In genomic region chr22:40181323-40181722, GRCh38 we compare ENCODE assay signal across 18 cellular contexts. TPM values are rescaled to one million over a fixed set of nuclear protein-coding genes. Genes with fewer than 3 reads are reported as not detected.
A peak's percentile ranks its signal among the peaks of the same experiment; 100 is the strongest.
DNase-seq lines count a peak whose midpoint lies in the region; ATAC-seq and TF ChIP-seq lines count a peak whose summit lies in the region.
"Had no signal": no experiment of that assay in that cellular context is flagged by ENCODE, and none has a peak within 500 bp of the region (broad histone marks: within the 10 kb centered on the region; RNA-seq: fewer than 3 reads in every experiment).

No MANE protein-coding gene starts in this region.

- TF ChIP-seq CTCF in left ventricle myocardium inferior (IDR thresholded peaks at IDR 0.05; ENCODE audit: borderline replicate concordance) (no peak), endodermal cell (conservative IDR thresholded peaks at IDR 0.05) (no peak)

- no peak overlapping the region for H3K27ac Mint-ChIP-seq in endodermal cell
- H3K27ac Mint-ChIP-seq in naive thymus-derived CD8-positive, alpha-beta T cell, result peak overlapping the region in 6 of 10 donors; percentile 12 to 94 (median 73)
- H3K27ac Mint-ChIP-seq: T-helper 1 cell treated with Interleukin-12 subunit alpha and Interleukin-12 subunit beta and Interleukin-4 antibody, amounts not matched to agents 30 μg/mL and 1 μg/mL, for 36 hours had no signal

- peaks cover 97% of the 10 kb centered on the region for H3K4me1 ChIP-seq in left ventricle myocardium inferior
- H3K4me1 ChIP-seq in endodermal cell (ENCODE audit: control insufficient read depth, insufficient read depth, low read length), result peaks cover 23% of the 10 kb centered on the region

- H3K9me3 ChIP-seq in left ventricle myocardium inferior (replicated peaks) (no peaks in the 10 kb centered on the region), endodermal cell (ENCODE audit: control insufficient read depth, low read length) (no peaks in the 10 kb centered on the region)
- H3K9me3 ChIP-seq: adrenal gland, tibial artery had no signal

- WGBS in endodermal cell (ENCODE audit: insufficient coverage in 1 of 2, insufficient read length in 1 of 2), 2 experiments, result 88 to 95% methylated on average over 3 of the region's 3 CpGs

- H3K9ac ChIP-seq in endodermal cell (ENCODE audit: extremely low read depth, low read length, poor library complexity, severe bottlenecking), result no peak overlapping the region
- H3K9ac ChIP-seq: KMS-11 had no signal

- no peak for ATAC-seq in Right ventricle myocardium inferior
- ATAC-seq in naive thymus-derived CD8-positive, alpha-beta T cell, result no peak
- ATAC-seq in HG03108 (IDR thresholded peaks at IDR 0.05; ENCODE audit: unreplicated experiment), result no peak

- DNase-seq in left ventricle myocardium inferior (no peak), Right ventricle myocardium inferior (ENCODE audit: missing footprints) (no peak), endodermal cell (no peak), ecto neural progenitor cell (ENCODE audit: low spot score) (no peak), SKM-1 treated with dmso at 0.1 percent for 144 hours (lab: John Stamatoyannopoulos, UW; ENCODE audit: unreplicated experiment) (no peak), SHP77 (lab: John Stamatoyannopoulos, UW) (no peak)
- DNase-seq in naive thymus-derived CD8-positive, alpha-beta T cell, result no peak
- DNase-seq: activated CD4-positive, CD25-positive, alpha-beta regulatory T cell; adrenal gland; CD8-positive, alpha-beta memory T cell; NCI-H1105 treated with DMSO at 0.1 percent for 48 hours; NCI-H774; stimulated activated CD4-positive, alpha-beta T cell treated with anti-CD3 and anti-CD28 coated beads, Interleukin-4, amount 100 ng/mL, for 24 hours; stimulated activated CD8-positive, alpha-beta memory T cell treated with anti-CD3 and anti-CD28 coated beads, Interleukin-4, amount 100 ng/mL, for 48 hours; tibial artery had no signal

- peak overlapping the region; percentile 93 for H3K27ac ChIP-seq in left ventricle myocardium inferior (replicated peaks)
- no peak overlapping the region for H3K27ac ChIP-seq in endodermal cell (ENCODE audit: low read depth, low read length)
- H3K27ac ChIP-seq: adrenal gland, KMS-11, tibial artery had no signal

- H3K36me3 ChIP-seq in left ventricle myocardium inferior, result no peaks in the 10 kb centered on the region
- H3K36me3 ChIP-seq in endodermal cell (ENCODE audit: control insufficient read depth, insufficient read depth, low read length), result no peaks in the 10 kb centered on the region
- H3K36me3 ChIP-seq: adrenal gland, tibial artery had no signal

- peaks cover 64% of the 10 kb centered on the region for H3K4me1 Mint-ChIP-seq in endodermal cell
- peaks cover 55 to 89% (median 82%) of the 10 kb centered on the region in 4 donors for H3K4me1 Mint-ChIP-seq in naive thymus-derived CD8-positive, alpha-beta T cell

- H3K27me3 ChIP-seq in left ventricle myocardium inferior (ENCODE audit: low read depth) (no peaks in the 10 kb centered on the region), endodermal cell (ENCODE audit: control insufficient read depth, insufficient read depth, low read length, poor library complexity, severe bottlenecking) (no peaks in the 10 kb centered on the region)
- H3K27me3 ChIP-seq: adrenal gland, tibial artery had no signal

- H3K9me3 Mint-ChIP-seq in endodermal cell, result peaks cover 5% of the 10 kb centered on the region
- H3K9me3 Mint-ChIP-seq in naive thymus-derived CD8-positive, alpha-beta T cell, result no peaks in the 10 kb centered on the region
- H3K9me3 Mint-ChIP-seq: CD8-positive, alpha-beta memory T cell; T-helper 1 cell treated with Interleukin-12 subunit alpha and Interleukin-12 subunit beta and Interleukin-4 antibody, amounts not matched to agents 30 μg/mL and 1 μg/mL, for 36 hours had no signal

- H3K4me3 Mint-ChIP-seq in endodermal cell, result peak overlapping the region; percentile 7
- peak overlapping the region in 4 of 10 donors; percentile 3 to 66 (median 12) for H3K4me3 Mint-ChIP-seq in naive thymus-derived CD8-positive, alpha-beta T cell

- intact Hi-C loops in left ventricle myocardium inferior (cut with micrococcal nuclease) (loop anchor here (10.0 kb wide), 1 partner anchor 127 kb away; no protein-coding TSS in a partner anchor), Right ventricle myocardium inferior (cut with DNase I) (no loop called here)

- H3K36me3 Mint-ChIP-seq in endodermal cell (ENCODE audit: low read depth), result peaks cover 5% of the 10 kb centered on the region
- peaks cover 0 to 10% (median 0%) of the 10 kb centered on the region in 3 donors for H3K36me3 Mint-ChIP-seq in naive thymus-derived CD8-positive, alpha-beta T cell

- POLR2A ChIA-PET in naive thymus-derived CD8-positive, alpha-beta T cell (lab: Charles Lee), result interaction anchor here (1.0 to 2.1 kb wide), 2 partner anchors 19 to 62 kb away, joined by 3 to 5 read pairs; no protein-coding TSS in a partner anchor

- H3K27me3 Mint-ChIP-seq in endodermal cell (ENCODE audit: insufficient read depth), result no peaks in the 10 kb centered on the region
- no peaks in the 10 kb centered on the region for H3K27me3 Mint-ChIP-seq in naive thymus-derived CD8-positive, alpha-beta T cell
- H3K27me3 Mint-ChIP-seq: CD8-positive, alpha-beta memory T cell had no signal

- no peak overlapping the region for H3K4me3 ChIP-seq in left ventricle myocardium inferior
- no peak overlapping the region for H3K4me3 ChIP-seq in endodermal cell (ENCODE audit: low read length)
- H3K4me3 ChIP-seq: adrenal gland, tibial artery had no signal

RNA-seq across cellular contexts. Expression of gene TNRC6B, which starts 3.6 kb away (rescaled TPM):
- total RNA-seq in left ventricle myocardium inferior, result 43.8 TPM
- 43.3 TPM for total RNA-seq in Right ventricle myocardium inferior
- 10 to 100 TPM; 57.5 to 62.5 TPM for total RNA-seq in endodermal cell
- polyA plus RNA-seq in endodermal cell (2013, experiment 1 of 2), result 13.7 TPM
- 14.7 TPM for polyA plus RNA-seq in endodermal cell (2013, experiment 2 of 2)
- total RNA-seq in naive thymus-derived CD8-positive, alpha-beta T cell, result 100 to 1,000 TPM; 134 to 142 TPM
- polyA plus RNA-seq in naive thymus-derived CD8-positive, alpha-beta T cell, result 100 to 1,000 TPM in 2 of 3 donors, 10 to 100 TPM in 1; 67.3 to 116 (median 115) TPM
